ENCODE assay signal across 18 cellular contexts in genomic region chr2:143778981-143779380, GRCh38.
A peak's percentile ranks its signal among the peaks of the same experiment; 100 is the strongest.
DNase-seq lines count a peak whose midpoint lies in the region; ATAC-seq, FAIRE-seq and TF ChIP-seq lines count a peak whose summit lies in the region.
"Had no signal": no experiment of that assay in that cellular context is flagged by ENCODE, and none has a peak within 500 bp of the region (broad histone marks: within the 10 kb centered on the region; RNA-seq: fewer than 3 reads in every experiment).

No MANE protein-coding gene starts in this region.

- ATAC-seq in SK-N-SH treated with all-trans-retinoic acid at 6 μM for 48 hours: no peak
- ATAC-seq in lower lobe of right lung: no peak
- ATAC-seq: stimulated activated effector memory CD8-positive, alpha-beta T cell treated with anti-CD3 and anti-CD28 coated beads, Interleukin-12 subunit alpha, Interleukin-12 subunit beta, amount 100 ng/mL, for 72 hours had no signal

- FAIRE-seq in H54 (lab: Jason Lieb, UNC): peak; percentile 20
- FAIRE-seq: endothelial cell of umbilical vein, GM18507, kidney had no signal

- no peak for TF ChIP-seq POLR2A in H54 (IDR thresholded peaks at IDR 0.05; ENCODE audit: low read depth, low read length)

- no peak for TF ChIP-seq CTCF in WERI-Rb-1 (IDR thresholded peaks at IDR 0.05; ENCODE audit: low read depth, low read length)
- no peak for TF ChIP-seq CTCF in lower lobe of right lung (IDR thresholded peaks at IDR 0.05)

- H3K27me3 ChIP-seq in WERI-Rb-1 (ENCODE audit: insufficient read depth, low read depth, severe bottlenecking) (no peaks in the 10 kb centered on the region), lower lobe of right lung (ENCODE audit: low read depth) (no peaks in the 10 kb centered on the region)
- H3K27me3 ChIP-seq: transverse colon had no signal

- H3K36me3 ChIP-seq in WERI-Rb-1 (no peaks in the 10 kb centered on the region), lower lobe of right lung (no peaks in the 10 kb centered on the region)
- H3K36me3 ChIP-seq: transverse colon had no signal

- H3K9me3 ChIP-seq in WERI-Rb-1 (ENCODE audit: severe bottlenecking) (no peaks in the 10 kb centered on the region), lower lobe of right lung (no peaks in the 10 kb centered on the region)
- H3K9me3 ChIP-seq: transverse colon had no signal

- H3K4me3 ChIP-seq in WERI-Rb-1 (ENCODE audit: low read depth, low read length): no peak overlapping the region
- no peak overlapping the region for H3K4me3 ChIP-seq in lower lobe of right lung
- H3K4me3 ChIP-seq: smooth muscle cell, transverse colon had no signal

- DNase-seq in AG08395 (ENCODE audit: low spot score): peak; percentile 30
- no peak for DNase-seq in H54 (ENCODE audit: insufficient read length, low spot score)
- peak; percentile 8 for DNase-seq in RPMI7951 (ENCODE audit: low read depth)
- peak; percentile 26 for DNase-seq in iris pigment epithelial cell (ENCODE audit: low read depth)
- no peak for DNase-seq in WERI-Rb-1
- DNase-seq in activated CD4-positive, CD25-positive, alpha-beta regulatory T cell (lab: John Stamatoyannopoulos, UW): no peak
- DNase-seq in lower lobe of right lung: no peak
- DNase-seq: COR-L47, glutamatergic neuron, kidney, NCI-H2107, RPMI8226, transverse colon had no signal

- no peaks in the 10 kb centered on the region for H3K4me1 ChIP-seq in lower lobe of right lung
- H3K4me1 ChIP-seq: transverse colon had no signal

- H3K27ac ChIP-seq in WERI-Rb-1: no peak overlapping the region
- H3K27ac ChIP-seq in lower lobe of right lung: no peak overlapping the region
- H3K27ac ChIP-seq: transverse colon had no signal

- intact Hi-C loops in lower lobe of right lung (cut with DNase I): no loop called here

TF ChIP-seq in SK-N-SH treated with all-trans-retinoic acid at 6 μM for 48 hours, 23 proteins besides CTCF, POLR2A, EP300 and RAD21:
- no peak for TF ChIP-seq OSR1 (CRISPR knock-in tag; IDR thresholded peaks at IDR 0.05)

Comparison
In these comparisons a context has a peak if more than half of its experiments do, and no peak if none do; other contexts are left out.
1. DNase-seq: peak in AG08395 (single experiment), RPMI7951 (single experiment) and iris pigment epithelial cell (single experiment); none in H54 (single experiment), WERI-Rb-1 (single experiment), activated CD4-positive, CD25-positive, alpha-beta regulatory T cell (0 of 4) and lower lobe of right lung (single experiment).